9 cellular contexts compared by ENCODE assay signal in genomic region chr9:89874351-89875321, GRCh38.
DNase-seq lines count a peak whose midpoint lies in the region; ATAC-seq and TF ChIP-seq lines count a peak whose summit lies in the region.
"Had no signal": no experiment of that assay in that cellular context is flagged by ENCODE, and none has a peak within 500 bp of the region (broad histone marks: within the 10 kb centered on the region; RNA-seq: fewer than 3 reads in every experiment).

No MANE protein-coding gene starts in this region.

- ATAC-seq in esophagus mucosa (peak; percentile 59), HG03045 (IDR thresholded peaks at IDR 0.05; ENCODE audit: unreplicated experiment) (no peak)

- H3K9me2 ChIP-seq in neural cell (ENCODE audit: insufficient read depth, low read length): no peaks in the 10 kb centered on the region

- H3K9me3 ChIP-seq in neural cell (ENCODE audit: low read length) (no peaks in the 10 kb centered on the region), mammary epithelial cell (replicated peaks; ENCODE audit: insufficient read depth, low read length) (no peaks in the 10 kb centered on the region)

- no peak for TF ChIP-seq CTCF in neural cell (IDR thresholded peaks at IDR 0.05; ENCODE audit: poor library complexity, severe bottlenecking)
- TF ChIP-seq CTCF in mammary epithelial cell (conservative IDR thresholded peaks at IDR 0.05 in 1 of 2, IDR thresholded peaks at IDR 0.05 in 1 of 2; ENCODE audit: extremely low read depth in 1 of 2, insufficient read depth in 1 of 2, low read depth in 1 of 2, low read length in 2 of 2): no peak

- H3K4me3 ChIP-seq in neural cell (ENCODE audit: low read length): no peak overlapping the region
- H3K4me3 ChIP-seq in mammary epithelial cell (replicated peaks in 1 of 3; ENCODE audit: insufficient read depth in 1 of 3, low read depth in 2 of 3, low read length in 3 of 3): no peak overlapping the region

- H2AFZ ChIP-seq in neural cell (ENCODE audit: low read depth, low read length) (no peak overlapping the region), mammary epithelial cell (ENCODE audit: low read depth, low read length) (no peak overlapping the region)

- no peak overlapping the region for H3K27ac ChIP-seq in neural cell (ENCODE audit: low read length)
- H3K27ac ChIP-seq in mammary epithelial cell (ENCODE audit: insufficient read depth, low read depth, low read length): no peak overlapping the region

- in situ Hi-C loops in mammary epithelial cell (cut with MboI; ENCODE audit: low sequenced_read_pairs in 2 of 2): no loop called here

- no peak for TF ChIP-seq RAD21 in neural cell (conservative IDR thresholded peaks at IDR 0.05)

- CTCF ChIA-PET in mammary epithelial cell (lab: Charles Lee; ENCODE audit: low non-redundant PET): no interaction called here

- H3K4me1 ChIP-seq in mammary epithelial cell (ENCODE audit: insufficient read depth, low read length): no peaks in the 10 kb centered on the region

- H3K27me3 ChIP-seq in neural cell (ENCODE audit: insufficient read depth, low read depth, low read length) (no peaks in the 10 kb centered on the region), mammary epithelial cell (ENCODE audit: insufficient read depth, low read length) (no peaks in the 10 kb centered on the region)

- DNase-seq in Ammon's horn (ENCODE audit: low spot score) (peak; percentile 33), NCI-H1694 treated with DMSO at 0.1 percent for 48 hours (lab: John Stamatoyannopoulos, UW) (peak; percentile 28), mammary epithelial cell (no peak), T-helper 1 cell (no peak)
- DNase-seq in activated CD4-positive, alpha-beta T cell treated with anti-CD3 and anti-CD28 coated beads, Interleukin-2, amount 50 U/mL, for 48 hours: no peak
- DNase-seq: activated CD4-positive, CD25-positive, alpha-beta regulatory T cell had no signal

- H3K79me2 ChIP-seq in neural cell (replicated peaks; ENCODE audit: insufficient read depth, low read length) (no peaks in the 10 kb centered on the region), mammary epithelial cell (ENCODE audit: insufficient read depth, low read length) (no peaks in the 10 kb centered on the region)

- TF ChIP-seq EP300 in neural cell (conservative IDR thresholded peaks at IDR 0.05; ENCODE audit: poor library complexity, severe bottlenecking): no peak

- H3K36me3 ChIP-seq in neural cell (ENCODE audit: insufficient read depth, low read length): no peaks in the 10 kb centered on the region
- H3K36me3 ChIP-seq in mammary epithelial cell (ENCODE audit: insufficient read depth, low read length): no peaks in the 10 kb centered on the region

- intact Hi-C loops in mammary epithelial cell (cut with micrococcal nuclease): no loop called here

- no TSS peak for BruUV-seq in mammary epithelial cell (replicated peaks; lab: Mats Ljungman, UMichigan)

- H3K4me2 ChIP-seq in neural cell (ENCODE audit: low read length) (no peak overlapping the region), mammary epithelial cell (ENCODE audit: insufficient read depth, low read depth, low read length) (no peak overlapping the region)

- dilution Hi-C loops in mammary epithelial cell (cut with HindIII; ENCODE audit: low sequenced_read_pairs): no loop called here

- no peaks in the 10 kb centered on the region for H3F3A ChIP-seq in neural cell (ENCODE audit: insufficient read depth, low read length, poor library complexity, severe bottlenecking)

- H4K20me1 ChIP-seq in neural cell (ENCODE audit: insufficient read depth): no peaks in the 10 kb centered on the region
- no peaks in the 10 kb centered on the region for H4K20me1 ChIP-seq in mammary epithelial cell (ENCODE audit: insufficient read depth, low read length)

- WGBS in mammary epithelial cell (ENCODE audit: low coverage, missing lambda C conversion rate): 78% methylated on average over 16 of the region's 18 CpGs

- H3K9ac ChIP-seq in neural cell (ENCODE audit: low read length) (peak overlapping the region; percentile 12), mammary epithelial cell (ENCODE audit: insufficient read depth, low read length) (no peak overlapping the region)

TF ChIP-seq in neural cell, 6 proteins besides CTCF, POLR2A, EP300 and RAD21:
- no peak for TF ChIP-seq TAF1 (IDR thresholded peaks at IDR 0.05; ENCODE audit: low read depth)
- no peak for TF ChIP-seq SMC3 (conservative IDR thresholded peaks at IDR 0.05; ENCODE audit: poor library complexity)
- no peak for TF ChIP-seq MXI1 (conservative IDR thresholded peaks at IDR 0.05; ENCODE audit: poor library complexity, severe bottlenecking)
- TF ChIP-seq POLR2AphosphoS5 (IDR thresholded peaks at IDR 0.05): no peak
- TF ChIP-seq EZH2 (IDR thresholded peaks at IDR 0.05; ENCODE audit: borderline replicate concordance, insufficient read depth, low read length, poor library complexity, severe bottlenecking): no peak
- no peak for TF ChIP-seq REST (IDR thresholded peaks at IDR 0.05; ENCODE audit: borderline replicate concordance)
TF ChIP-seq in neural cell: peak in this region for 0.

Comparison
In these comparisons a context has a peak if more than half of its experiments do, and no peak if none do; other contexts are left out.
1. DNase-seq: peak in Ammon's horn (single experiment) and NCI-H1694 treated with DMSO at 0.1 percent for 48 hours (single experiment); none in mammary epithelial cell (single experiment), T-helper 1 cell (0 of 5) and activated CD4-positive, alpha-beta T cell treated with anti-CD3 and anti-CD28 coated beads, Interleukin-2, amount 50 U/mL, for 48 hours (0 of 2).